Comparison of ENCODE assay signal across 1 cellular context in the genomic region with DNA sequence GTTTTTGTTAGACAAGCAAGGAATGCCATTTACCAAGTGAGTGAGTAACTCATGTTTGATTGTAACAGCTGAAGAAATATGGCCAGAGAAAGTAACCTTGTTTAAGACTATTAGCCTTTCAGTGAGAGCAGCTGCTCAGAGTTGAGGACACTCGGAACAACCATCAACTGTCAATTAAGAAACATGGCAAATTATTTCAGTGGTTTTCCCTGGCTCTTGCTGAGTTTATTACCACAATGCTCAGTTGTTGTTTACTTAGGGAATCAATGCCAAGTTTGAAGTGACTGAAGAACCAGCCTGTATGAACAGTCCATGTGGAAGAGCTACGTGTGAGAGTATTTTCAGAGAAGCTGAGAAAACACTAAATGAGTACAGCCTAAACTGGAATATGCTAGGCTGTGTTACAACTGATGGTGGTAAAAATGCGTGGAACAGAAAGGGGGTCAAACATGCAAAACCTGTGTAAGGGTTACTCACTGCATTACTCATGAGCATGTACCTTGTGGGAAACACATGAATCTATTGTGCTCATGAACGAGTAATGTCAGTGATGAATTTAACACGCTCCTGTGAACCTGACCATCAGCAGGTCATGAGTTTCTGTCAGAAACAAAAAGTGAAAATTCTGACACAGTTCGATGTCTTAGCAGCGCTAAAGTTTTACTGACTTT.
A peak's percentile ranks its signal among the peaks of the same experiment; 100 is the strongest.
TF ChIP-seq lines count a peak whose summit lies in the region.

No MANE protein-coding gene starts in this region.

TF ChIP-seq in GM12878, 131 proteins besides CTCF, POLR2A, EP300 and RAD21 (continued from another document):
- TF ChIP-seq, protein P1, sequence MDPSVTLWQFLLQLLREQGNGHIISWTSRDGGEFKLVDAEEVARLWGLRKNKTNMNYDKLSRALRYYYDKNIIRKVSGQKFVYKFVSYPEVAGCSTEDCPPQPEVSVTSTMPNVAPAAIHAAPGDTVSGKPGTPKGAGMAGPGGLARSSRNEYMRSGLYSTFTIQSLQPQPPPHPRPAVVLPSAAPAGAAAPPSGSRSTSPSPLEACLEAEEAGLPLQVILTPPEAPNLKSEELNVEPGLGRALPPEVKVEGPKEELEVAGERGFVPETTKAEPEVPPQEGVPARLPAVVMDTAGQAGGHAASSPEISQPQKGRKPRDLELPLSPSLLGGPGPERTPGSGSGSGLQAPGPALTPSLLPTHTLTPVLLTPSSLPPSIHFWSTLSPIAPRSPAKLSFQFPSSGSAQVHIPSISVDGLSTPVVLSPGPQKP (IDR thresholded peaks at IDR 0.05; ENCODE audit: low read depth, low read length), result no peak
- TF ChIP-seq POLR2AphosphoS5 (IDR thresholded peaks at IDR 0.05; ENCODE audit: low read length) (peak; percentile 65; the same call in 1 of the 2 replicates), RUNX3 (IDR thresholded peaks at IDR 0.05; ENCODE audit: low read length) (peak; percentile 88), MLLT1 (IDR thresholded peaks at IDR 0.05) (peak; percentile 81; the same call in 1 of the 2 replicates), WRNIP1 (IDR thresholded peaks at IDR 0.05; ENCODE audit: borderline replicate concordance, low read depth, low read length) (0 out of 2 replicates have a peak, but pooled peaks have one; percentile 49), BACH1 (IDR thresholded peaks at IDR 0.05; ENCODE audit: borderline replicate concordance) (peak; percentile 60; the same call in 1 of the 2 replicates), ZNF274 (IDR thresholded peaks at IDR 0.05; ENCODE audit: insufficient read depth, insufficient read length) (no peak), BCL11A (IDR thresholded peaks at IDR 0.05; ENCODE audit: low read depth, low read length) (peak; percentile 69), NRF1 (conservative IDR thresholded peaks at IDR 0.05; ENCODE audit: low read depth, low read length) (no peak), ZBTB11 (CRISPR knock-in tag; IDR thresholded peaks at IDR 0.05) (no peak), ZNF592 (IDR thresholded peaks at IDR 0.05) (peak; percentile 48; the same call in 1 of the 2 replicates), PML (IDR thresholded peaks at IDR 0.05; ENCODE audit: low read length) (peak; percentile 29; the same call in 1 of the 2 replicates), RELA (IDR thresholded peaks at IDR 0.05; ENCODE audit: borderline replicate concordance, partially characterized antibody) (no peak), FOXM1 (IDR thresholded peaks at IDR 0.05; ENCODE audit: low read depth, low read length) (peak; percentile 87), SPI1 (IDR thresholded peaks at IDR 0.05; ENCODE audit: borderline replicate concordance, insufficient read depth, low read depth, low read length) (no peak), ZBED1 (IDR thresholded peaks at IDR 0.05; ENCODE audit: borderline replicate concordance) (peak; percentile 80; the same call in 1 of the 2 replicates), MYB (IDR thresholded peaks at IDR 0.05; ENCODE audit: borderline replicate concordance, low read depth, low read length) (no peak), YY1 (IDR thresholded peaks at IDR 0.05; ENCODE audit: low read depth, low read length) (no peak), SUZ12 (IDR thresholded peaks at IDR 0.05; ENCODE audit: unreplicated experiment) (no peak), JUND (IDR thresholded peaks at IDR 0.05; ENCODE audit: low read depth, low read length) (peak; percentile 58; the same call in 1 of the 2 replicates), CHD1 (IDR thresholded peaks at IDR 0.05; ENCODE audit: low read depth, low read length) (no peak)
- TF ChIP-seq, protein P2, sequence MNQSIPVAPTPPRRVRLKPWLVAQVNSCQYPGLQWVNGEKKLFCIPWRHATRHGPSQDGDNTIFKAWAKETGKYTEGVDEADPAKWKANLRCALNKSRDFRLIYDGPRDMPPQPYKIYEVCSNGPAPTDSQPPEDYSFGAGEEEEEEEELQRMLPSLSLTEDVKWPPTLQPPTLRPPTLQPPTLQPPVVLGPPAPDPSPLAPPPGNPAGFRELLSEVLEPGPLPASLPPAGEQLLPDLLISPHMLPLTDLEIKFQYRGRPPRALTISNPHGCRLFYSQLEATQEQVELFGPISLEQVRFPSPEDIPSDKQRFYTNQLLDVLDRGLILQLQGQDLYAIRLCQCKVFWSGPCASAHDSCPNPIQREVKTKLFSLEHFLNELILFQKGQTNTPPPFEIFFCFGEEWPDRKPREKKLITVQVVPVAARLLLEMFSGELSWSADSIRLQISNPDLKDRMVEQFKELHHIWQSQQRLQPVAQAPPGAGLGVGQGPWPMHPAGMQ (IDR thresholded peaks at IDR 0.05; ENCODE audit: borderline replicate concordance), result no peak
- TF ChIP-seq, protein P3, sequence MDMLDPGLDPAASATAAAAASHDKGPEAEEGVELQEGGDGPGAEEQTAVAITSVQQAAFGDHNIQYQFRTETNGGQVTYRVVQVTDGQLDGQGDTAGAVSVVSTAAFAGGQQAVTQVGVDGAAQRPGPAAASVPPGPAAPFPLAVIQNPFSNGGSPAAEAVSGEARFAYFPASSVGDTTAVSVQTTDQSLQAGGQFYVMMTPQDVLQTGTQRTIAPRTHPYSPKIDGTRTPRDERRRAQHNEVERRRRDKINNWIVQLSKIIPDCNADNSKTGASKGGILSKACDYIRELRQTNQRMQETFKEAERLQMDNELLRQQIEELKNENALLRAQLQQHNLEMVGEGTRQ (IDR thresholded peaks at IDR 0.05; ENCODE audit: borderline replicate concordance, low read depth, low read length), result no peak
- TF ChIP-seq, protein P4, sequence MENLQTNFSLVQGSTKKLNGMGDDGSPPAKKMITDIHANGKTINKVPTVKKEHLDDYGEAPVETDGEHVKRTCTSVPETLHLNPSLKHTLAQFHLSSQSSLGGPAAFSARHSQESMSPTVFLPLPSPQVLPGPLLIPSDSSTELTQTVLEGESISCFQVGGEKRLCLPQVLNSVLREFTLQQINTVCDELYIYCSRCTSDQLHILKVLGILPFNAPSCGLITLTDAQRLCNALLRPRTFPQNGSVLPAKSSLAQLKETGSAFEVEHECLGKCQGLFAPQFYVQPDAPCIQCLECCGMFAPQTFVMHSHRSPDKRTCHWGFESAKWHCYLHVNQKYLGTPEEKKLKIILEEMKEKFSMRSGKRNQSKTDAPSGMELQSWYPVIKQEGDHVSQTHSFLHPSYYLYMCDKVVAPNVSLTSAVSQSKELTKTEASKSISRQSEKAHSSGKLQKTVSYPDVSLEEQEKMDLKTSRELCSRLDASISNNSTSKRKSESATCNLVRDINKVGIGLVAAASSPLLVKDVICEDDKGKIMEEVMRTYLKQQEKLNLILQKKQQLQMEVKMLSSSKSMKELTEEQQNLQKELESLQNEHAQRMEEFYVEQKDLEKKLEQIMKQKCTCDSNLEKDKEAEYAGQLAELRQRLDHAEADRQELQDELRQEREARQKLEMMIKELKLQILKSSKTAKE (IDR thresholded peaks at IDR 0.05; ENCODE audit: low read depth, poor library complexity, severe bottlenecking), result peak; percentile 75
- TF ChIP-seq, protein P5, sequence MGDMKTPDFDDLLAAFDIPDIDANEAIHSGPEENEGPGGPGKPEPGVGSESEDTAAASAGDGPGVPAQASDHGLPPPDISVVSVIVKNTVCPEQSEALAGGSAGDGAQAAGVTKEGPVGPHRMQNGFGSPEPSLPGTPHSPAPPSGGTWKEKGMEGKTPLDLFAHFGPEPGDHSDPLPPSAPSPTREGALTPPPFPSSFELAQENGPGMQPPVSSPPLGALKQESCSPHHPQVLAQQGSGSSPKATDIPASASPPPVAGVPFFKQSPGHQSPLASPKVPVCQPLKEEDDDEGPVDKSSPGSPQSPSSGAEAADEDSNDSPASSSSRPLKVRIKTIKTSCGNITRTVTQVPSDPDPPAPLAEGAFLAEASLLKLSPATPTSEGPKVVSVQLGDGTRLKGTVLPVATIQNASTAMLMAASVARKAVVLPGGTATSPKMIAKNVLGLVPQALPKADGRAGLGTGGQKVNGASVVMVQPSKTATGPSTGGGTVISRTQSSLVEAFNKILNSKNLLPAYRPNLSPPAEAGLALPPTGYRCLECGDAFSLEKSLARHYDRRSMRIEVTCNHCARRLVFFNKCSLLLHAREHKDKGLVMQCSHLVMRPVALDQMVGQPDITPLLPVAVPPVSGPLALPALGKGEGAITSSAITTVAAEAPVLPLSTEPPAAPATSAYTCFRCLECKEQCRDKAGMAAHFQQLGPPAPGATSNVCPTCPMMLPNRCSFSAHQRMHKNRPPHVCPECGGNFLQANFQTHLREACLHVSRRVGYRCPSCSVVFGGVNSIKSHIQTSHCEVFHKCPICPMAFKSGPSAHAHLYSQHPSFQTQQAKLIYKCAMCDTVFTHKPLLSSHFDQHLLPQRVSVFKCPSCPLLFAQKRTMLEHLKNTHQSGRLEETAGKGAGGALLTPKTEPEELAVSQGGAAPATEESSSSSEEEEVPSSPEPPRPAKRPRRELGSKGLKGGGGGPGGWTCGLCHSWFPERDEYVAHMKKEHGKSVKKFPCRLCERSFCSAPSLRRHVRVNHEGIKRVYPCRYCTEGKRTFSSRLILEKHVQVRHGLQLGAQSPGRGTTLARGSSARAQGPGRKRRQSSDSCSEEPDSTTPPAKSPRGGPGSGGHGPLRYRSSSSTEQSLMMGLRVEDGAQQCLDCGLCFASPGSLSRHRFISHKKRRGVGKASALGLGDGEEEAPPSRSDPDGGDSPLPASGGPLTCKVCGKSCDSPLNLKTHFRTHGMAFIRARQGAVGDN (IDR thresholded peaks at IDR 0.05), result peak; percentile 73
- TF ChIP-seq, protein P6, sequence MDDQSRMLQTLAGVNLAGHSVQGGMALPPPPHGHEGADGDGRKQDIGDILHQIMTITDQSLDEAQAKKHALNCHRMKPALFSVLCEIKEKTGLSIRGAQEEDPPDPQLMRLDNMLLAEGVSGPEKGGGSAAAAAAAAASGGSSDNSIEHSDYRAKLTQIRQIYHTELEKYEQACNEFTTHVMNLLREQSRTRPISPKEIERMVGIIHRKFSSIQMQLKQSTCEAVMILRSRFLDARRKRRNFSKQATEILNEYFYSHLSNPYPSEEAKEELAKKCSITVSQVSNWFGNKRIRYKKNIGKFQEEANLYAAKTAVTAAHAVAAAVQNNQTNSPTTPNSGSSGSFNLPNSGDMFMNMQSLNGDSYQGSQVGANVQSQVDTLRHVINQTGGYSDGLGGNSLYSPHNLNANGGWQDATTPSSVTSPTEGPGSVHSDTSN (IDR thresholded peaks at IDR 0.05; ENCODE audit: insufficient replicate concordance, low read depth, low read length), result peak; percentile 39
